ENCODE assay signal across 21 cellular contexts in the genomic region with DNA sequence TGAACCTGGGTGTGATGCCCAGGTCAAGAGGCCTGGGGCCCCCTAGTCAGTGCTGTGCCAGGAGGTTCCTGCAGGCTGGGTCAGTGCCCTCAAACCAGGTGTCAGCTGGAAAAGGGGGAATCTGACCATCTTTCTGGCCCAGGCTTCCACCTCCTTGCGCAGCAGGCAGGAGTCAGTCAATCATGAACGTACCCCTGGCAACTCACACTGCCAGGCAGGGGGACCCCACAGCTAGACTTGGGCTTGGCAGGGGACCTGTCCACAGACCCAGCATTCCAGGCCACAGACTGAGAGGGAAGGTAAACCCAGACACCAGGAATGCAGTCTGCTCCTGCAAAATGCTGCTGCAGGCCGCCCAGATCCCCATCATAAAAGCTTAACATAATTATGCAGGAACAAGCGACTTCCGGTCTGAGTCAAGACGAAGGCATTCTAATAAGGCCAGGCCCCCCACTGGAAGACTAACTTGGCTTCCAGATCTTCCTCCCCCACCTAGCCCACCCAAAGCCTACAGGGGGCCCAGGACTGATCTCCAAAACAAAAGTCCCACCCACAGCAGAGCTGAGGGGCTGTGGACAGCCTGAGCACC.
DNase-seq lines count a peak whose midpoint lies in the region; ATAC-seq and TF ChIP-seq lines count a peak whose summit lies in the region.
"Had no signal": no experiment of that assay in that cellular context is flagged by ENCODE, and none has a peak within 500 bp of the region (broad histone marks: within the 10 kb centered on the region; RNA-seq: fewer than 3 reads in every experiment).

No MANE protein-coding gene starts in this region.

- H3K27ac Mint-ChIP-seq in natural killer cell treated with Interleukin-12 subunit alpha and Interleukin-12 subunit beta and Interleukin-15 and Interleukin-18, amount 100 ng/mL, for 72 hours, result no peak overlapping the region
- H3K27ac Mint-ChIP-seq: T-helper 1 cell treated with Interleukin-12 subunit alpha and Interleukin-12 subunit beta and Interleukin-4 antibody, amounts not matched to agents 30 μg/mL and 1 μg/mL, for 36 hours had no signal

- TF ChIP-seq CTCF in OCI-LY7 (conservative IDR thresholded peaks at IDR 0.05; ENCODE audit: low read length) (no peak), osteoblast (IDR thresholded peaks at IDR 0.05; ENCODE audit: extremely low read depth, low read depth, low read length) (no peak)

- H3K36me3 Mint-ChIP-seq in natural killer cell treated with Interleukin-12 subunit alpha and Interleukin-12 subunit beta and Interleukin-15 and Interleukin-18, amount 100 ng/mL, for 72 hours, result no peaks in the 10 kb centered on the region

- no peaks in the 10 kb centered on the region for H3K9me3 Mint-ChIP-seq in natural killer cell treated with Interleukin-12 subunit alpha and Interleukin-12 subunit beta and Interleukin-15 and Interleukin-18, amount 100 ng/mL, for 72 hours

- no peaks in the 10 kb centered on the region for H3K9me2 ChIP-seq in OCI-LY7 (ENCODE audit: insufficient read depth, low read length)

- H3K9me3 ChIP-seq in OCI-LY7 (ENCODE audit: low read length), result no peaks in the 10 kb centered on the region
- peaks cover 5% of the 10 kb centered on the region for H3K9me3 ChIP-seq in osteoblast (ENCODE audit: low read depth, low read length)
- H3K9me3 ChIP-seq: upper lobe of right lung had no signal

- POLR2A ChIA-PET in OCI-LY7 (lab: Charles Lee), result interaction anchor here (0.8 kb wide), 1 partner anchor 13 kb away, joined by 3 read pairs; no protein-coding TSS in a partner anchor

- H2AFZ ChIP-seq in OCI-LY7 (ENCODE audit: low read length) (no peak overlapping the region), osteoblast (ENCODE audit: low read length) (no peak overlapping the region)

- no peak for ATAC-seq in natural killer cell treated with Interleukin-12 subunit alpha and Interleukin-12 subunit beta and Interleukin-15 and Interleukin-18, amount 100 ng/mL, for 72 hours
- ATAC-seq in HG02973 (IDR thresholded peaks at IDR 0.05; ENCODE audit: unreplicated experiment), result no peak
- ATAC-seq: esophagus mucosa; stimulated activated naive CD8-positive, alpha-beta T cell treated with anti-CD3 and anti-CD28 coated beads, Interleukin-15, Interleukin-2, amounts not matched to agents 100 U/mL and 50 U/mL, for 24 hours; upper lobe of right lung had no signal

- no peaks in the 10 kb centered on the region for H3K27me3 ChIP-seq in osteoblast (ENCODE audit: insufficient read depth, low read length)
- H3K27me3 ChIP-seq: Peyer's patch, upper lobe of right lung had no signal

- H3K27ac ChIP-seq in OCI-LY7 (ENCODE audit: low read depth, low read length, poor library complexity, severe bottlenecking), result no peak overlapping the region
- no peak overlapping the region for H3K27ac ChIP-seq in osteoblast (ENCODE audit: low read depth, low read length)
- H3K27ac ChIP-seq: Peyer's patch, upper lobe of right lung had no signal

- H3K4me3 ChIP-seq in OCI-LY7 (ENCODE audit: low read depth, low read length, poor library complexity, severe bottlenecking), result no peak overlapping the region
- no peak overlapping the region for H3K4me3 ChIP-seq in osteoblast (ENCODE audit: insufficient read depth, low read length)
- H3K4me3 ChIP-seq: Peyer's patch, upper lobe of right lung had no signal

- no peak overlapping the region for H3K4me3 Mint-ChIP-seq in natural killer cell treated with Interleukin-12 subunit alpha and Interleukin-12 subunit beta and Interleukin-15 and Interleukin-18, amount 100 ng/mL, for 72 hours
- H3K4me3 Mint-ChIP-seq: T-helper 1 cell treated with Interleukin-12 subunit alpha and Interleukin-12 subunit beta and Interleukin-4 antibody, amounts not matched to agents 30 μg/mL and 1 μg/mL, for 36 hours had no signal

- H4K20me1 ChIP-seq in OCI-LY7 (ENCODE audit: insufficient read depth, low read length), result no peaks in the 10 kb centered on the region
- no peaks in the 10 kb centered on the region for H4K20me1 ChIP-seq in osteoblast (ENCODE audit: insufficient read depth, low read length)

- BruUV-seq in OCI-LY7 (replicated peaks; lab: Mats Ljungman, UMichigan), result no TSS peak

- peaks cover 4% of the 10 kb centered on the region for H3K4me1 ChIP-seq in OCI-LY7 (ENCODE audit: insufficient read depth, low read length, poor library complexity, severe bottlenecking)
- H3K4me1 ChIP-seq in osteoblast (ENCODE audit: insufficient read depth, low read length), result no peaks in the 10 kb centered on the region
- H3K4me1 ChIP-seq: upper lobe of right lung had no signal

- CTCF ChIA-PET in OCI-LY7 (lab: Charles Lee; ENCODE audit: unreplicated experiment), result interaction anchor here (0.6 kb wide), 1 partner anchor 17 kb away, joined by 3 read pairs; no protein-coding TSS in a partner anchor

- peaks cover 4 to 5% of the 10 kb centered on the region in 2 donors for H3K4me1 Mint-ChIP-seq in natural killer cell treated with Interleukin-12 subunit alpha and Interleukin-12 subunit beta and Interleukin-15 and Interleukin-18, amount 100 ng/mL, for 72 hours (ENCODE audit: low read depth in 2 of 2)

- DNase-seq in SKM-1 treated with dmso at 0.1 percent for 144 hours (lab: John Stamatoyannopoulos, UW; ENCODE audit: unreplicated experiment) (peak; percentile 55), SKM-1 (lab: John Stamatoyannopoulos, UW; ENCODE audit: unreplicated experiment) (no peak), SW480 (ENCODE audit: low spot score) (peak; percentile 40), left kidney (ENCODE audit: low read depth, low spot score) (peak; percentile 32), OCI-LY7 (ENCODE audit: low spot score) (no peak), osteoblast (ENCODE audit: insufficient read length, low spot score, missing footprints) (no peak)
- DNase-seq in natural killer cell treated with Interleukin-12 subunit alpha and Interleukin-12 subunit beta and Interleukin-15 and Interleukin-18, amount 100 ng/mL, for 72 hours (ENCODE audit: low spot score), result no peak
- DNase-seq: activated effector memory CD4-positive, alpha-beta T cell treated with anti-CD3 and anti-CD28 coated beads, Interleukin-2, amount 50 U/mL, for 16 hours; amygdala; cortex of kidney; GDM1; HCEC 1CT; NCI-H146; NCI-H526 treated with DMSO at 0.1 percent for 48 hours; Peyer's patch; stimulated activated CD4-positive, alpha-beta T cell treated with anti-CD3 and anti-CD28 coated beads, Interleukin-12 subunit alpha, Interleukin-12 subunit beta, amount 100 ng/mL, for 4 hours; stimulated activated naive CD8-positive, alpha-beta T cell treated with anti-CD3 and anti-CD28 coated beads, Interleukin-15, Interleukin-2, amounts not matched to agents 100 U/mL and 50 U/mL, for 24 hours had no signal

- H3K36me3 ChIP-seq in OCI-LY7 (ENCODE audit: insufficient read depth, low read length) (no peaks in the 10 kb centered on the region), osteoblast (ENCODE audit: insufficient read depth, low read length) (no peaks in the 10 kb centered on the region)
- H3K36me3 ChIP-seq: Peyer's patch, upper lobe of right lung had no signal

- H3K79me2 ChIP-seq in OCI-LY7 (ENCODE audit: insufficient read depth, low read depth, low read length), result no peaks in the 10 kb centered on the region
- H3K79me2 ChIP-seq in osteoblast (ENCODE audit: insufficient read depth, low read length), result no peaks in the 10 kb centered on the region

- intact Hi-C loops in OCI-LY7 (cut with micrococcal nuclease; ENCODE audit: unreplicated experiment), result no loop called here

- H3K27me3 Mint-ChIP-seq in natural killer cell treated with Interleukin-12 subunit alpha and Interleukin-12 subunit beta and Interleukin-15 and Interleukin-18, amount 100 ng/mL, for 72 hours, result peaks cover 0 to 3% of the 10 kb centered on the region in 2 donors

- H3K4me2 ChIP-seq in OCI-LY7 (ENCODE audit: low read length), result no peak overlapping the region
- H3K4me2 ChIP-seq in osteoblast (ENCODE audit: insufficient read depth, low read length), result no peak overlapping the region

Comparison
In these comparisons a context has a peak if more than half of its experiments do, and no peak if none do; other contexts are left out.
1. DNase-seq: peak in SKM-1 treated with dmso at 0.1 percent for 144 hours (single experiment), SW480 (single experiment) and left kidney (single experiment); none in SKM-1 (single experiment), OCI-LY7 (single experiment), natural killer cell treated with Interleukin-12 subunit alpha and Interleukin-12 subunit beta and Interleukin-15 and Interleukin-18, amount 100 ng/mL, for 72 hours (single experiment) and osteoblast (single experiment).